21 cellular contexts compared by ENCODE assay signal in the genomic region with DNA sequence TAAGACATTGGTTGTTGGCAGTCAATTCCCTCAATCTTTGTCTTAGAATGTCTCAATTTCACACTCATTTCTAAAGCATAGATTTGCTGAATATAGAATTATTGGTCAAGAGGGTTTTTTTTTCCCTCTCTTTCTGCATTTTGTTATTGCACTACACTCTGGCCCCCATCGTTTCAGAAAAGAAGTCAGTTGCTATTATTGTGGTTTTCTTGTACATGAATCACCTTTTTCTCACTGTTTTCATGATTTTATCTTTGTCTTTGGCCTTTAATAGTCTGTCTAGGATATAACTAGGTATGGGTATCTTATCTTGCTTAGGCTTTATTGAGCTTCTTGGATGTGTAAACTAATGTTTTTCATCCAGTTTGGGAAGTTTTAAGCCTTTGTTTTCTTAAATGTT.
A peak's percentile ranks its signal among the peaks of the same experiment; 100 is the strongest.
DNase-seq lines count a peak whose midpoint lies in the region; ATAC-seq, FAIRE-seq and TF ChIP-seq lines count a peak whose summit lies in the region.
"Had no signal": no experiment of that assay in that cellular context is flagged by ENCODE, and none has a peak within 500 bp of the region (broad histone marks: within the 10 kb centered on the region; RNA-seq: fewer than 3 reads in every experiment).

No MANE protein-coding gene starts in this region.

- no peaks in the 10 kb centered on the region for H3K9me3 Mint-ChIP-seq in activated CD4-positive, alpha-beta T cell treated with anti-CD3 and anti-CD28 coated beads for 36 hours (ENCODE audit: low read depth)
- H3K9me3 Mint-ChIP-seq in Caco-2 (ENCODE audit: unreplicated experiment): no peaks in the 10 kb centered on the region
- H3K9me3 Mint-ChIP-seq: CD8-positive, alpha-beta T cell had no signal

- peak; percentile 16 for ATAC-seq in activated CD4-positive, alpha-beta T cell treated with anti-CD3 and anti-CD28 coated beads for 36 hours
- ATAC-seq in RWPE2 (ENCODE audit: low read depth) (0 out of 3 replicates have a peak, but pooled peaks have one; percentile 10), GM21367 (IDR thresholded peaks at IDR 0.05; ENCODE audit: unreplicated experiment) (no peak)
- ATAC-seq: CD8-positive, alpha-beta T cell; HCT116 had no signal

- H3K9me3 ChIP-seq in RWPE2 (ENCODE audit: severe bottlenecking): no peaks in the 10 kb centered on the region
- no peaks in the 10 kb centered on the region for H3K9me3 ChIP-seq in Caco-2
- H3K9me3 ChIP-seq: BLaER1 had no signal

- H3K27ac ChIP-seq in RWPE2 (ENCODE audit: poor library complexity, severe bottlenecking): no peak overlapping the region
- H3K27ac ChIP-seq: BLaER1 had no signal

- intact Hi-C loops in activated CD4-positive, alpha-beta T cell treated with anti-CD3 and anti-CD28 coated beads for 36 hours (cut with DNase I, micrococcal nuclease): no loop called here
- intact Hi-C loops in Caco-2 (cut with micrococcal nuclease; ENCODE audit: unreplicated experiment): no loop called here

- POLR2A ChIA-PET in activated CD4-positive, alpha-beta T cell treated with anti-CD3 and anti-CD28 coated beads for 36 hours (lab: Charles Lee): interaction anchor here (0.6 kb wide), 1 partner anchor 388 kb away, joined by 9 read pairs; no protein-coding TSS in a partner anchor
- POLR2A ChIA-PET in Caco-2 (lab: Charles Lee): no interaction called here

- no peak overlapping the region for H3K4me3 ChIP-seq in RWPE2 (ENCODE audit: severe bottlenecking)
- no peak overlapping the region for H3K4me3 ChIP-seq in Caco-2 (ENCODE audit: low read depth, low read length)
- H3K4me3 ChIP-seq: BLaER1 had no signal

- CTCF ChIA-PET in activated CD4-positive, alpha-beta T cell treated with anti-CD3 and anti-CD28 coated beads for 36 hours (lab: Charles Lee): no interaction called here
- CTCF ChIA-PET in Caco-2 (lab: Charles Lee): no interaction called here

- no peak for DNase-seq in activated CD4-positive, alpha-beta T cell treated with anti-CD3 and anti-CD28 coated beads for 36 hours
- no peak for DNase-seq in activated CD4-positive, alpha-beta T cell treated with anti-CD3 and anti-CD28 coated beads for 1 hour
- DNase-seq in HTR-8/SVneo (ENCODE audit: insufficient read length, low spot score): no peak
- no peak for DNase-seq in RWPE2 (ENCODE audit: low spot score)
- DNase-seq in Caco-2: no peak
- DNase-seq in activated naive CD4-positive, alpha-beta T cell treated with anti-CD3 and anti-CD28 coated beads, Interleukin-2, amount 50 U/mL, for 16 hours: no peak
- DNase-seq: 8988T; CD8-positive, alpha-beta T cell; DMS 273 treated with DMSO at 0.1 percent for 48 hours; DMS53; DND-41; EL; GOT3; H7; HFFc6 had no signal

- H3K36me3 Mint-ChIP-seq in activated CD4-positive, alpha-beta T cell treated with anti-CD3 and anti-CD28 coated beads for 36 hours (ENCODE audit: low read depth): no peaks in the 10 kb centered on the region
- no peaks in the 10 kb centered on the region for H3K36me3 Mint-ChIP-seq in Caco-2 (ENCODE audit: insufficient read depth, unreplicated experiment)
- H3K36me3 Mint-ChIP-seq: CD14-positive monocyte; CD8-positive, alpha-beta T cell had no signal

- H3K4me3 Mint-ChIP-seq in activated CD4-positive, alpha-beta T cell treated with anti-CD3 and anti-CD28 coated beads for 36 hours: no peak overlapping the region
- no peak overlapping the region for H3K4me3 Mint-ChIP-seq in Caco-2 (ENCODE audit: unreplicated experiment)
- H3K4me3 Mint-ChIP-seq: CD14-positive monocyte; CD8-positive, alpha-beta T cell; HFFc6 had no signal

- no peaks in the 10 kb centered on the region for H3K27me3 ChIP-seq in RWPE2 (ENCODE audit: insufficient read depth, poor library complexity, severe bottlenecking)
- H3K27me3 ChIP-seq in Caco-2 (replicated peaks; ENCODE audit: control insufficient read depth, insufficient read depth, low read length): no peaks in the 10 kb centered on the region
- H3K27me3 ChIP-seq: BLaER1 had no signal

- H3K27me3 Mint-ChIP-seq in activated CD4-positive, alpha-beta T cell treated with anti-CD3 and anti-CD28 coated beads for 36 hours: peaks cover 2% of the 10 kb centered on the region
- H3K27me3 Mint-ChIP-seq in Caco-2 (ENCODE audit: insufficient read depth, unreplicated experiment): peaks cover 9% of the 10 kb centered on the region

- H3K4me1 ChIP-seq in RWPE2 (ENCODE audit: insufficient read depth, poor library complexity, severe bottlenecking) (peaks cover 16% of the 10 kb centered on the region), Caco-2 (no peaks in the 10 kb centered on the region)
- H3K4me1 ChIP-seq: BLaER1 had no signal

- no peaks in the 10 kb centered on the region for H3K36me3 ChIP-seq in RWPE2 (ENCODE audit: low read depth)
- no peaks in the 10 kb centered on the region for H3K36me3 ChIP-seq in Caco-2 (ENCODE audit: control insufficient read depth, insufficient read depth, low read length)
- H3K36me3 ChIP-seq: BLaER1 had no signal

- no TSS peak for BruUV-seq in Caco-2 (replicated peaks; lab: Mats Ljungman, UMichigan)

- TF ChIP-seq CTCF in RWPE2 (IDR thresholded peaks at IDR 0.05; ENCODE audit: poor library complexity, severe bottlenecking) (no peak), Caco-2 (IDR thresholded peaks at IDR 0.05; ENCODE audit: insufficient read depth in 1 of 2, low read depth in 1 of 2, low read length in 1 of 2, severe bottlenecking in 1 of 2, unreplicated experiment in 1 of 2) (no peak)

- no peak overlapping the region for H3K27ac Mint-ChIP-seq in activated CD4-positive, alpha-beta T cell treated with anti-CD3 and anti-CD28 coated beads for 36 hours
- H3K27ac Mint-ChIP-seq in Caco-2 (ENCODE audit: unreplicated experiment): no peak overlapping the region
- H3K27ac Mint-ChIP-seq: CD14-positive monocyte; CD8-positive, alpha-beta T cell; HFFc6 had no signal

- peak; percentile 72 for FAIRE-seq in HTR-8/SVneo (lab: Jason Lieb, UNC)
- FAIRE-seq: GM12892, GM18507 had no signal

- H3K4me1 Mint-ChIP-seq in activated CD4-positive, alpha-beta T cell treated with anti-CD3 and anti-CD28 coated beads for 36 hours: peaks cover 2% of the 10 kb centered on the region
- H3K4me1 Mint-ChIP-seq in Caco-2 (ENCODE audit: low read depth, unreplicated experiment): no peaks in the 10 kb centered on the region
- H3K4me1 Mint-ChIP-seq: CD14-positive monocyte had no signal
